ENCODE assay signal across 8 cellular contexts in the genomic region with DNA sequence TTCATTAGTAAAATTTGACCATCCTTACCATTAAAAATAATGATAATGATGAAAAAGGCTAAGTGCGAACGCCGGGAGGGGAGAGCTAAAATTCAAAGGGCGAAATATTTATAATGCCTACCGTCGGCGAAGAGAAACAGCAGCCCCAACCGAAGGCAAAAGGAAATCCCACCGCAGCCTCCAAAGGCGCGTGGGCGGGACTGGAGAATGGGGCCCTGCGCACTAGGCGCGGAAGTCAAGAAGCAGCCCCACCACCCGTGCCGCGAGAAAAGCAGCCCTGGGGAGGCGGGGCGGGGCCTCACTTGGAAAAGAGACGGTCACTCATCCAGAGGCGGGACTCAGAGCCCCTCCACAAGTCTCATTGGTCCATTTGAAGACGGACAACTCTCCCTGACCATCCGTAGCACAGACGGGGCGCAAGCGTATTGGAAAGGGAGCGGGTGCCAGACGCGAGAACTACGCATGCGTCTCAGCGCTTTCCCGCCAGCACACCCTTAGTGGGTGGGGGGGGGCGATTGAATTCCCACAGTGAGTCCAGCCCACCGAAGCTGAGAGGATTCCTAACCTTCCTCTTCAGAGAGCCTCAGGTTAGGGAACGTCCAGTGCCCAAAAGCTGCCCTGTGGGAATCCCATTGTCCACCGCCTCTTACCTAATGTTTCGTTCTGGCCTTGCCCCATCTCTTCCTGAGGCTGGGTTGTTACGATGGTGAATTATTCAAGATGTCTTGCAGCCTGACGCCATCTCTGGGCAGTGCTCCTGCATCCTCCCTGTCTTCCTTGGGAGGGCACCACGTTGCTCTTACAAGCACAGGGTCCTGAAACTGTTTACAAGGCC. TPM values are rescaled to one million over a fixed set of nuclear protein-coding genes. Genes with fewer than 3 reads are reported as not detected.
A peak's percentile ranks its signal among the peaks of the same experiment; 100 is the strongest.
DNase-seq lines count a peak whose midpoint lies in the region; ATAC-seq and TF ChIP-seq lines count a peak whose summit lies in the region.

No MANE protein-coding gene starts in this region.

- H3K4me1 ChIP-seq in OCI-LY3 (ENCODE audit: low read length), result peaks cover 16% of the 10 kb centered on the region
- peaks cover 16% of the 10 kb centered on the region for H3K4me1 ChIP-seq in mucosa of descending colon (ENCODE audit: low read depth)

- H3K36me3 ChIP-seq in OCI-LY3 (replicated peaks; ENCODE audit: low read depth, low read length) (peaks cover 6% of the 10 kb centered on the region), mucosa of descending colon (ENCODE audit: low read depth) (peaks cover 6% of the 10 kb centered on the region)

- H3K4me2 ChIP-seq in OCI-LY3 (ENCODE audit: low read length), result peak overlapping the region; percentile 94

- peak; percentile 89 for ATAC-seq in GM21528 (IDR thresholded peaks at IDR 0.05; ENCODE audit: low FRiP score, unreplicated experiment)
- ATAC-seq in mucosa of descending colon, result peak; percentile 98

- no peaks in the 10 kb centered on the region for H4K20me1 ChIP-seq in OCI-LY3 (ENCODE audit: insufficient read depth, low read length)

- H3K9me3 ChIP-seq in OCI-LY3 (ENCODE audit: insufficient read depth, low read length), result no peaks in the 10 kb centered on the region
- no peaks in the 10 kb centered on the region for H3K9me3 ChIP-seq in mucosa of descending colon

- H2AFZ ChIP-seq in OCI-LY3 (ENCODE audit: low read depth, low read length), result peak overlapping the region; percentile 52

- peak overlapping the region; percentile 95 for H3K9ac ChIP-seq in OCI-LY3 (ENCODE audit: low read length)

- H3K79me2 ChIP-seq in OCI-LY3 (ENCODE audit: low read length), result peaks cover 19% of the 10 kb centered on the region

- TF ChIP-seq CTCF in OCI-LY3 (IDR thresholded peaks at IDR 0.05; ENCODE audit: low read depth, low read length) (no peak), mucosa of descending colon (IDR thresholded peaks at IDR 0.05) (no peak)

- peak overlapping the region; percentile 77 for H3K27ac ChIP-seq in OCI-LY3 (ENCODE audit: low read length)

- intact Hi-C loops in mucosa of descending colon (cut with DNase I, micrococcal nuclease), result loop anchor here in 1 of 2 donors (10.0 kb wide), 1 partner anchor 53 kb away; a partner anchor contains a TSS

- H3K27me3 ChIP-seq in OCI-LY3 (ENCODE audit: low read depth, low read length), result no peaks in the 10 kb centered on the region

- peak; percentile 98 for DNase-seq in DMS 273 treated with DMSO at 0.1 percent for 48 hours (lab: John Stamatoyannopoulos, UW)
- peak; percentile 99 for DNase-seq in HuH-7.5 (ENCODE audit: low spot score)
- DNase-seq in activated T-cell treated with anti-CD3 and anti-CD28 coated beads for 24 hours (ENCODE audit: low read depth), result peak; percentile 98
- peak; percentile 100 for DNase-seq in epidermal melanocyte (ENCODE audit: insufficient read length, low spot score)
- DNase-seq in mucosa of descending colon, result peak; percentile 97 to 99 (median 99)
- DNase-seq in stimulated activated CD8-positive, alpha-beta memory T cell treated with anti-CD3 and anti-CD28 coated beads, Interleukin-4, amount 100 ng/mL, for 1 hour (ENCODE audit: low read depth in 2 of 2, low spot score in 1 of 2), result peak; percentile 97 to 100

- H3K4me3 ChIP-seq in OCI-LY3 (ENCODE audit: low read length) (peak overlapping the region; percentile 85), mucosa of descending colon (peak overlapping the region; percentile 42)

RNA-seq across cellular contexts. Expression of a gene that starts 19.0 kb away (rescaled TPM):
- 10 to 100 TPM; 26.1 to 41.1 (median 35.6) TPM for total RNA-seq in mucosa of descending colon

RNA-seq across cellular contexts. Expression of a gene that starts 19.8 kb away (rescaled TPM):
- total RNA-seq in mucosa of descending colon, result 10 to 100 TPM; 22.4 to 35.9 (median 33.9) TPM

RNA-seq across cellular contexts. Expression of a gene that starts 27.8 kb away (rescaled TPM):
- total RNA-seq in mucosa of descending colon, result 10 to 100 TPM; 16.9 to 42.6 (median 20.4) TPM

RNA-seq across cellular contexts. Expression of a gene that starts 34.7 kb away (rescaled TPM):
- total RNA-seq in mucosa of descending colon, result 10 to 100 TPM; 43.6 to 53.4 (median 46.8) TPM

RNA-seq across cellular contexts. Expression of a gene that starts 45.8 kb away (rescaled TPM):
- total RNA-seq in mucosa of descending colon, result 10 to 100 TPM; 43.7 to 51.7 (median 47.8) TPM

Comparison
In these comparisons a context has a peak if more than half of its experiments do, and no peak if none do; other contexts are left out.
1. Peak in every context shown above with its lines: DNase-seq, ATAC-seq, H3K4me3 ChIP-seq and H3K27ac ChIP-seq.